8 cellular contexts compared by ENCODE assay signal in genomic region chr16:69150146-69150865, GRCh38. TPM values are rescaled to one million over a fixed set of nuclear protein-coding genes. Genes with fewer than 3 reads are reported as not detected.
DNase-seq lines count a peak whose midpoint lies in the region; ATAC-seq and TF ChIP-seq lines count a peak whose summit lies in the region.

No MANE protein-coding gene starts in this region.

- ATAC-seq in CD8-positive, alpha-beta T cell, result peak; percentile 77
- ATAC-seq in HG02870 (IDR thresholded peaks at IDR 0.05; ENCODE audit: unreplicated experiment) (no peak), HG03342 (IDR thresholded peaks at IDR 0.05; ENCODE audit: unreplicated experiment) (no peak)

- POLR2A ChIA-PET in CD8-positive, alpha-beta T cell (lab: Charles Lee), result interaction anchor here (0.5 to 2.0 kb wide), 4 partner anchors 38 to 1365 kb away, joined by 3 to 7 read pairs (median 4); no protein-coding TSS in a partner anchor

- no peaks in the 10 kb centered on the region for H3K27me3 Mint-ChIP-seq in CD8-positive, alpha-beta T cell (ENCODE audit: low read depth)
- no peaks in the 10 kb centered on the region for H3K27me3 Mint-ChIP-seq in activated T-helper 1 cell treated with anti-CD3 and anti-CD28 coated beads, Interleukin-12 subunit alpha, Interleukin-12 subunit beta, Interleukin-2, Interleukin-4 antibody, amounts not matched to agents 30 ng/mL and 10 ng/mL and 1 ng/mL, durations not matched to agents 14 hours and 24 hours and 36 hours (ENCODE audit: insufficient read depth)
- H3K27me3 Mint-ChIP-seq in neural crest cell (ENCODE audit: low read depth), result no peaks in the 10 kb centered on the region

- no peaks in the 10 kb centered on the region for H3K9me3 Mint-ChIP-seq in CD8-positive, alpha-beta T cell
- H3K9me3 Mint-ChIP-seq in activated T-helper 1 cell treated with anti-CD3 and anti-CD28 coated beads, Interleukin-12 subunit alpha, Interleukin-12 subunit beta, Interleukin-2, Interleukin-4 antibody, amounts not matched to agents 30 ng/mL and 10 ng/mL and 1 ng/mL, durations not matched to agents 14 hours and 24 hours and 36 hours, result no peaks in the 10 kb centered on the region
- no peaks in the 10 kb centered on the region for H3K9me3 Mint-ChIP-seq in neural crest cell

- no peak overlapping the region for H3K4me3 Mint-ChIP-seq in CD8-positive, alpha-beta T cell
- no peak overlapping the region for H3K4me3 Mint-ChIP-seq in activated T-helper 1 cell treated with anti-CD3 and anti-CD28 coated beads, Interleukin-12 subunit alpha, Interleukin-12 subunit beta, Interleukin-2, Interleukin-4 antibody, amounts not matched to agents 30 ng/mL and 10 ng/mL and 1 ng/mL, durations not matched to agents 14 hours and 24 hours and 36 hours
- no peak overlapping the region for H3K4me3 Mint-ChIP-seq in neural crest cell

- H3K9me3 ChIP-seq in CD8-positive, alpha-beta T cell (ENCODE audit: low read length), result no peaks in the 10 kb centered on the region

- no peak overlapping the region for H3K27ac ChIP-seq in CD8-positive, alpha-beta T cell (ENCODE audit: low read depth, low read length)

- H3K4me1 ChIP-seq in CD8-positive, alpha-beta T cell (ENCODE audit: insufficient read depth, low read length), result no peaks in the 10 kb centered on the region

- peak in 5 of 7 experiments; percentile 32 to 64 (median 51) for DNase-seq in CD8-positive, alpha-beta T cell
- peak; percentile 78 for DNase-seq in H7
- DNase-seq in NCI-H748 treated with DMSO at 0.1 percent for 48 hours (lab: John Stamatoyannopoulos, UW), result peak; percentile 6
- DNase-seq in activated T-helper 1 cell treated with anti-CD3 and anti-CD28 coated beads, Interleukin-12 subunit alpha, Interleukin-12 subunit beta, Interleukin-2, Interleukin-4 antibody, amounts not matched to agents 30 ng/mL and 10 ng/mL and 1 ng/mL, durations not matched to agents 14 hours and 24 hours and 36 hours (ENCODE audit: low spot score), result peak; percentile 34
- DNase-seq in fibroblast of peridontal ligament (ENCODE audit: extremely low read depth), result peak; percentile 90
- peak; percentile 53 for DNase-seq in neural crest cell (ENCODE audit: low read depth, low spot score)

- no peak overlapping the region for H3K4me3 ChIP-seq in CD8-positive, alpha-beta T cell (ENCODE audit: low read depth, low read length)
- no peak overlapping the region for H3K4me3 ChIP-seq in H7 (ENCODE audit: insufficient read depth, low read depth, low read length)

- intact Hi-C loops in CD8-positive, alpha-beta T cell (cut with DNase I, micrococcal nuclease), result loop anchor here (1.0 to 5.0 kb wide), 2 partner anchors 37 to 137 kb away; partner anchors contain the start of gene SNTB2 (in 1 of the 2)
- intact Hi-C loops in activated T-helper 1 cell treated with anti-CD3 and anti-CD28 coated beads, Interleukin-12 subunit alpha, Interleukin-12 subunit beta, Interleukin-2, Interleukin-4 antibody, amounts not matched to agents 30 ng/mL and 10 ng/mL and 1 ng/mL, durations not matched to agents 14 hours and 24 hours and 36 hours (cut with micrococcal nuclease), result loop anchor here (1.0 to 5.0 kb wide), 2 partner anchors 37 to 137 kb away; partner anchors contain the start of gene SNTB2

- H3K27ac Mint-ChIP-seq in CD8-positive, alpha-beta T cell, result no peak overlapping the region
- H3K27ac Mint-ChIP-seq in activated T-helper 1 cell treated with anti-CD3 and anti-CD28 coated beads, Interleukin-12 subunit alpha, Interleukin-12 subunit beta, Interleukin-2, Interleukin-4 antibody, amounts not matched to agents 30 ng/mL and 10 ng/mL and 1 ng/mL, durations not matched to agents 14 hours and 24 hours and 36 hours, result no peak overlapping the region
- H3K27ac Mint-ChIP-seq in neural crest cell (ENCODE audit: unreplicated experiment), result no peak overlapping the region

- no peaks in the 10 kb centered on the region for H3K27me3 ChIP-seq in CD8-positive, alpha-beta T cell (ENCODE audit: insufficient read depth, low read length)
- no peaks in the 10 kb centered on the region for H3K27me3 ChIP-seq in H7 (ENCODE audit: control insufficient read depth, insufficient read depth, low read length)

- H3K36me3 ChIP-seq in CD8-positive, alpha-beta T cell (ENCODE audit: insufficient read depth, low read length), result peaks cover 26% of the 10 kb centered on the region
- peaks cover 24% of the 10 kb centered on the region for H3K36me3 ChIP-seq in H7 (replicated peaks; ENCODE audit: control insufficient read depth, insufficient read depth, low read length)

- CTCF ChIA-PET in CD8-positive, alpha-beta T cell (lab: Charles Lee), result interaction anchor here (0.6 to 6.8 kb wide), 32 partner anchors 8 to 188 kb away, joined by 3 to 171 read pairs (median 4); partner anchors contain the start of genes CHTF8, COG8 and UTP4

- no peaks in the 10 kb centered on the region for H3K4me1 Mint-ChIP-seq in CD8-positive, alpha-beta T cell (ENCODE audit: low read depth)
- H3K4me1 Mint-ChIP-seq in activated T-helper 1 cell treated with anti-CD3 and anti-CD28 coated beads, Interleukin-12 subunit alpha, Interleukin-12 subunit beta, Interleukin-2, Interleukin-4 antibody, amounts not matched to agents 30 ng/mL and 10 ng/mL and 1 ng/mL, durations not matched to agents 14 hours and 24 hours and 36 hours (ENCODE audit: low read depth), result no peaks in the 10 kb centered on the region
- H3K4me1 Mint-ChIP-seq in neural crest cell, result no peaks in the 10 kb centered on the region

- H3K36me3 Mint-ChIP-seq in CD8-positive, alpha-beta T cell, result peaks cover 68% of the 10 kb centered on the region
- H3K36me3 Mint-ChIP-seq in activated T-helper 1 cell treated with anti-CD3 and anti-CD28 coated beads, Interleukin-12 subunit alpha, Interleukin-12 subunit beta, Interleukin-2, Interleukin-4 antibody, amounts not matched to agents 30 ng/mL and 10 ng/mL and 1 ng/mL, durations not matched to agents 14 hours and 24 hours and 36 hours (ENCODE audit: low read depth), result peaks cover 35% of the 10 kb centered on the region
- H3K36me3 Mint-ChIP-seq in neural crest cell (ENCODE audit: low read depth), result peaks cover 14% of the 10 kb centered on the region

- peak; percentile 71 for TF ChIP-seq CTCF in CD8-positive, alpha-beta T cell (IDR thresholded peaks at IDR 0.05)
- peak; percentile 88 for TF ChIP-seq CTCF in neural crest cell (conservative IDR thresholded peaks at IDR 0.05)

RNA-seq across cellular contexts. Expression of gene UTP4, which starts 17.9 kb away (rescaled TPM):
- 10 to 100 TPM; 45.8 to 48.7 TPM for total RNA-seq in CD8-positive, alpha-beta T cell
- 20.0 and 27.7 TPM in 2 replicates for total RNA-seq in H7 (2014; rRNA removed; shearing (Covaris generic))
- 117 and 127 TPM in 2 replicates for total RNA-seq in activated T-helper 1 cell treated with anti-CD3 and anti-CD28 coated beads, Interleukin-12 subunit alpha, Interleukin-12 subunit beta, Interleukin-2, Interleukin-4 antibody, amounts not matched to agents 30 ng/mL and 10 ng/mL and 1 ng/mL, durations not matched to agents 14 hours and 24 hours and 36 hours
- total RNA-seq in neural crest cell, result 78.5 and 80.1 TPM in 2 replicates

RNA-seq across cellular contexts. Expression of gene CHTF8, which starts 17.9 kb away (rescaled TPM):
- 10 to 100 TPM; 26.2 to 28.8 TPM for total RNA-seq in CD8-positive, alpha-beta T cell
- total RNA-seq in H7 (2014; rRNA removed; shearing (Covaris generic)), result 98.1 and 113 TPM in 2 replicates
- 134 and 143 TPM in 2 replicates for total RNA-seq in activated T-helper 1 cell treated with anti-CD3 and anti-CD28 coated beads, Interleukin-12 subunit alpha, Interleukin-12 subunit beta, Interleukin-2, Interleukin-4 antibody, amounts not matched to agents 30 ng/mL and 10 ng/mL and 1 ng/mL, durations not matched to agents 14 hours and 24 hours and 36 hours
- total RNA-seq in neural crest cell, result 139 and 156 TPM in 2 replicates

RNA-seq across cellular contexts. Expression of gene SNTB2, which starts 36.7 kb away (rescaled TPM):
- 1 to 10 TPM; 8.1 to 9.1 TPM for total RNA-seq in CD8-positive, alpha-beta T cell
- 7.9 and 13.1 TPM in 2 replicates for total RNA-seq in H7 (2014; rRNA removed; shearing (Covaris generic))
- total RNA-seq in activated T-helper 1 cell treated with anti-CD3 and anti-CD28 coated beads, Interleukin-12 subunit alpha, Interleukin-12 subunit beta, Interleukin-2, Interleukin-4 antibody, amounts not matched to agents 30 ng/mL and 10 ng/mL and 1 ng/mL, durations not matched to agents 14 hours and 24 hours and 36 hours, result 27.9 and 29.4 TPM in 2 replicates
- 28.9 and 31.5 TPM in 2 replicates for total RNA-seq in neural crest cell

RNA-seq across cellular contexts. Expression of gene HAS3, which starts 44.9 kb away (rescaled TPM):
- 1 to 10 TPM; 2.5 to 4.0 TPM for total RNA-seq in CD8-positive, alpha-beta T cell
- 6.0 and 16.3 TPM in 2 replicates for total RNA-seq in H7 (2014; rRNA removed; shearing (Covaris generic))
- total RNA-seq in activated T-helper 1 cell treated with anti-CD3 and anti-CD28 coated beads, Interleukin-12 subunit alpha, Interleukin-12 subunit beta, Interleukin-2, Interleukin-4 antibody, amounts not matched to agents 30 ng/mL and 10 ng/mL and 1 ng/mL, durations not matched to agents 14 hours and 24 hours and 36 hours, result 0.73 and 0.93 TPM in 2 replicates
- total RNA-seq in neural crest cell, result 2.9 and 4.2 TPM in 2 replicates

Comparison
In these comparisons a context has a peak if more than half of its experiments do, and no peak if none do; other contexts are left out.
1. DNase-seq: peak in every context shown above with its lines; median percentile 90 in fibroblast of peridontal ligament; 78 in H7; 53 in neural crest cell; 51 in CD8-positive, alpha-beta T cell; 34 in activated T-helper 1 cell treated with anti-CD3 and anti-CD28 coated beads, Interleukin-12 subunit alpha, Interleukin-12 subunit beta, Interleukin-2, Interleukin-4 antibody, amounts not matched to agents 30 ng/mL and 10 ng/mL and 1 ng/mL, durations not matched to agents 14 hours and 24 hours and 36 hours; 6 in NCI-H748 treated with DMSO at 0.1 percent for 48 hours.